ENCODE assay signal across 19 cellular contexts in genomic region chr6:1136856-1137255, GRCh38.
"Had no signal": no experiment of that assay in that cellular context is flagged by ENCODE, and none has a peak within 500 bp of the region (broad histone marks: within the 10 kb centered on the region; RNA-seq: fewer than 3 reads in every experiment).

No MANE protein-coding gene starts in this region.

- H3K27me3 ChIP-seq: colonic mucosa, neutrophil, right lobe of liver had no signal

- H3K36me3 Mint-ChIP-seq: activated CD8-positive, alpha-beta memory T cell treated with anti-CD3 and anti-CD28 coated beads, Interleukin-2, amount 10 ng/mL, durations not matched to agents 7 days and 5 days; activated naive CD4-positive, alpha-beta T cell treated with anti-CD3 and anti-CD28 coated beads, Interleukin-2, amount 10 ng/mL, durations not matched to agents 7 days and 5 days; memory B cell; naive thymus-derived CD8-positive, alpha-beta T cell had no signal

- H3K9me3 ChIP-seq: colonic mucosa, neutrophil, right lobe of liver had no signal

- H3K27me3 Mint-ChIP-seq: activated naive CD4-positive, alpha-beta T cell treated with anti-CD3 and anti-CD28 coated beads, Interleukin-2, amount 10 ng/mL, durations not matched to agents 7 days and 5 days had no signal

- H3K9me3 Mint-ChIP-seq: activated naive CD4-positive, alpha-beta T cell treated with anti-CD3 and anti-CD28 coated beads, Interleukin-2, amount 10 ng/mL, durations not matched to agents 7 days and 5 days; activated T-helper 2 cell treated with anti-CD3 and anti-CD28 coated beads, Interferon-gamma antibody, Interleukin-2, Interleukin-4, amounts not matched to agents 10 μg/mL and 5 μg/mL and 100 μg/mL, durations not matched to agents 14 hours and 24 hours and 36 hours had no signal

- H3K4me2 ChIP-seq: smooth muscle cell had no signal

- H3K4me1 Mint-ChIP-seq: activated CD8-positive, alpha-beta memory T cell treated with anti-CD3 and anti-CD28 coated beads, Interleukin-2, amount 10 ng/mL, durations not matched to agents 7 days and 5 days; activated naive CD4-positive, alpha-beta T cell treated with anti-CD3 and anti-CD28 coated beads, Interleukin-2, amount 10 ng/mL, durations not matched to agents 7 days and 5 days; memory B cell; naive thymus-derived CD8-positive, alpha-beta T cell had no signal

- H3K4me1 ChIP-seq: colonic mucosa had no signal

- DNase-seq: activated CD4-positive, alpha-beta T cell treated with anti-CD3 and anti-CD28 coated beads, Interleukin-2, amount 50 U/mL, for 4 hours; activated CD8-positive, alpha-beta memory T cell treated with anti-CD3 and anti-CD28 coated beads, Interleukin-2, amount 10 ng/mL, durations not matched to agents 7 days and 5 days; activated naive CD4-positive, alpha-beta T cell treated with anti-CD3 and anti-CD28 coated beads, Interleukin-2, amount 10 ng/mL, durations not matched to agents 7 days and 5 days; activated T-cell treated with anti-CD3 and anti-CD28 coated beads, Interleukin-2, amount 50 U/mL, for 1 hour; central memory CD4-positive, alpha-beta T cell; colonic mucosa; islet precursor cell; naive thymus-derived CD8-positive, alpha-beta T cell; stimulated activated CD4-positive, alpha-beta T cell treated with anti-CD3 and anti-CD28 coated beads, Interleukin-4, amount 100 ng/mL, for 4 hours; stimulated activated CD8-positive, alpha-beta memory T cell treated with anti-CD3 and anti-CD28 coated beads, Interleukin-4, amount 100 ng/mL, for 48 hours; stimulated activated naive CD4-positive, alpha-beta T cell treated with Interleukin-2 at 50 U/mL for 16 hours; T-helper 1 cell; T1000 had no signal

- H3K36me3 ChIP-seq: colonic mucosa, neutrophil, right lobe of liver had no signal

- H3K4me3 ChIP-seq: colonic mucosa, right lobe of liver, smooth muscle cell had no signal

- H3K27ac ChIP-seq: colonic mucosa, neutrophil had no signal

- H3K4me3 Mint-ChIP-seq: activated CD8-positive, alpha-beta memory T cell treated with anti-CD3 and anti-CD28 coated beads, Interleukin-2, amount 10 ng/mL, durations not matched to agents 7 days and 5 days; activated naive CD4-positive, alpha-beta T cell treated with anti-CD3 and anti-CD28 coated beads, Interleukin-2, amount 10 ng/mL, durations not matched to agents 7 days and 5 days; memory B cell; naive thymus-derived CD8-positive, alpha-beta T cell had no signal

- ATAC-seq: activated CD4-positive, CD25-positive, alpha-beta regulatory T cell treated with anti-CD3 and anti-CD28 coated beads, Interleukin-2, amount 50 U/mL, for 24 hours; activated CD8-positive, alpha-beta memory T cell treated with anti-CD3 and anti-CD28 coated beads, Interleukin-2, amount 10 ng/mL, durations not matched to agents 7 days and 5 days; naive thymus-derived CD8-positive, alpha-beta T cell had no signal

- H3K27ac Mint-ChIP-seq: activated CD8-positive, alpha-beta memory T cell treated with anti-CD3 and anti-CD28 coated beads, Interleukin-2, amount 10 ng/mL, durations not matched to agents 7 days and 5 days; activated naive CD4-positive, alpha-beta T cell treated with anti-CD3 and anti-CD28 coated beads, Interleukin-2, amount 10 ng/mL, durations not matched to agents 7 days and 5 days; activated T-helper 2 cell treated with anti-CD3 and anti-CD28 coated beads, Interferon-gamma antibody, Interleukin-2, Interleukin-4, amounts not matched to agents 10 μg/mL and 5 μg/mL and 100 μg/mL, durations not matched to agents 14 hours and 24 hours and 36 hours; memory B cell; naive thymus-derived CD8-positive, alpha-beta T cell had no signal
